23 cellular contexts compared by ENCODE assay signal in genomic region chr5:91133183-91133582, GRCh38.
DNase-seq lines count a peak whose midpoint lies in the region; ATAC-seq and FAIRE-seq lines count a peak whose summit lies in the region.
"Had no signal": no experiment of that assay in that cellular context is flagged by ENCODE, and none has a peak within 500 bp of the region (broad histone marks: within the 10 kb centered on the region; RNA-seq: fewer than 3 reads in every experiment).

No MANE protein-coding gene starts in this region.

- no peak overlapping the region for H3K27ac Mint-ChIP-seq in activated T-helper 17 cell treated with anti-CD3 and anti-CD28 coated beads, Interleukin-2, amount 50 U/mL, for 72 hours
- H3K27ac Mint-ChIP-seq in memory B cell, result peak overlapping the region; percentile 22
- H3K27ac Mint-ChIP-seq: H9, HFFc6 had no signal

- H3K4me3 Mint-ChIP-seq in activated T-helper 17 cell treated with anti-CD3 and anti-CD28 coated beads, Interleukin-2, amount 50 U/mL, for 72 hours, result no peak overlapping the region
- no peak overlapping the region for H3K4me3 Mint-ChIP-seq in memory B cell
- H3K4me3 Mint-ChIP-seq: CD4-positive, alpha-beta memory T cell; H9; HFFc6 had no signal

- no peak for DNase-seq in GM19239 (ENCODE audit: insufficient read length, low spot score)
- no peak for DNase-seq in memory B cell (ENCODE audit: low spot score in 2 of 2)
- no peak for DNase-seq in activated CD4-positive, alpha-beta T cell treated with anti-CD3 and anti-CD28 coated beads for 48 hours
- no peak for DNase-seq in frontal cortex (ENCODE audit: low spot score in 2 of 2)
- no peak for DNase-seq in NAMALWA (ENCODE audit: low spot score)
- DNase-seq in activated CD4-positive, alpha-beta T cell treated with anti-CD3 and anti-CD28 coated beads for 4 hours, result no peak
- DNase-seq: C1 segment of cervical spinal cord; CD4-positive, alpha-beta memory T cell; COR-L47; DMS79 treated with DMSO at 0.1 percent for 48 hours; GF-D8; GM23248; H9; HFFc6; Kasumi-1; NCI-H1694; NCI-H2081; NCI-H2227 treated with DMSO at 0.1 percent for 48 hours; NCI-H526 treated with DMSO at 0.1 percent for 48 hours; SHP77 had no signal

- FAIRE-seq in GM19239 (lab: Jason Lieb, UNC), result peak; percentile 28
- no peak for FAIRE-seq in frontal cortex (lab: Jason Lieb, UNC)
- FAIRE-seq: HepG2, K562 had no signal

- H3K9me3 Mint-ChIP-seq in activated T-helper 17 cell treated with anti-CD3 and anti-CD28 coated beads, Interleukin-2, amount 50 U/mL, for 72 hours, result no peaks in the 10 kb centered on the region
- H3K9me3 Mint-ChIP-seq in memory B cell, result no peaks in the 10 kb centered on the region
- H3K9me3 Mint-ChIP-seq: H9, HFFc6 had no signal

- no peaks in the 10 kb centered on the region for H3K4me1 Mint-ChIP-seq in activated T-helper 17 cell treated with anti-CD3 and anti-CD28 coated beads, Interleukin-2, amount 50 U/mL, for 72 hours
- peaks cover 5% of the 10 kb centered on the region for H3K4me1 Mint-ChIP-seq in memory B cell
- H3K4me1 Mint-ChIP-seq: CD4-positive, alpha-beta memory T cell had no signal

- H3K27me3 Mint-ChIP-seq in activated T-helper 17 cell treated with anti-CD3 and anti-CD28 coated beads, Interleukin-2, amount 50 U/mL, for 72 hours, result peaks cover 6% of the 10 kb centered on the region
- peaks cover 7% of the 10 kb centered on the region for H3K27me3 Mint-ChIP-seq in memory B cell

- ATAC-seq in activated T-helper 17 cell treated with anti-CD3 and anti-CD28 coated beads, Interleukin-2, amount 50 U/mL, for 72 hours (replicated peaks), result peak; percentile 31
- no peak for ATAC-seq in memory B cell (ENCODE audit: low read depth)
- ATAC-seq: HepG2, K562 had no signal

- H3K36me3 Mint-ChIP-seq in activated T-helper 17 cell treated with anti-CD3 and anti-CD28 coated beads, Interleukin-2, amount 50 U/mL, for 72 hours (ENCODE audit: low read depth), result no peaks in the 10 kb centered on the region
- no peaks in the 10 kb centered on the region for H3K36me3 Mint-ChIP-seq in memory B cell
- H3K36me3 Mint-ChIP-seq: CD4-positive, alpha-beta memory T cell had no signal
